ENCODE assay signal across 15 cellular contexts in the genomic region with DNA sequence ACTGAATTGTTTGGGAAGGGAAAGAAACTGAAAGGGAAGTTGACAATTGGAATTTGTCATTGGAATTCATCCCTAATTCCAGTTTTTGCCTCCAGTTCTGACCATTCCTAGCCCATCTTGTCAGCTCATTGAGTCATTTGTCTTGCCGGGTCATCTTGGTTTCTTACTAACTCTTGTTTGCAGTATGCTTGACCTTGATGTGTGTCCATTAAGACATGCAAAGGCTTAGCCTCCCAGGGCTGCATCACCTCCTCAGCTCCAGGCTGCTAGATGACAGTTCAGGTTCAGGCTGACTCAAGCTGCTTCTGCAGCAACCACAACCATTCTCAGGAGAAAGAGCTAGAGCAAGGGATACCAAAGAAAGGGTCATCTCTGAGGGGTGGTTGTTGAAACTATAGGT.
DNase-seq lines count a peak whose midpoint lies in the region; ATAC-seq and TF ChIP-seq lines count a peak whose summit lies in the region.
"Had no signal": no experiment of that assay in that cellular context is flagged by ENCODE, and none has a peak within 500 bp of the region (broad histone marks: within the 10 kb centered on the region; RNA-seq: fewer than 3 reads in every experiment).

No MANE protein-coding gene starts in this region.

- no peak for DNase-seq in activated T-cell treated with anti-CD3 and anti-CD28 coated beads, Interleukin-2, amount 50 U/mL, for 72 hours
- DNase-seq in activated T-cell treated with anti-CD3 and anti-CD28 coated beads, Interleukin-2, amount 50 U/mL, for 1 hour, result no peak
- peak in 1 of 2 experiments; percentile 56 for DNase-seq in SJSA1 (ENCODE audit: low read depth in 1 of 2, low spot score in 2 of 2)
- DNase-seq in fibroblast of gingiva (ENCODE audit: low read depth), result peak; percentile 6
- no peak for DNase-seq in stimulated activated effector memory CD8-positive, alpha-beta T cell treated with anti-CD3 and anti-CD28 coated beads, Interleukin-12 subunit alpha, Interleukin-12 subunit beta, amount 100 ng/mL, for 72 hours (ENCODE audit: low spot score in 2 of 2)
- DNase-seq in coronary artery (ENCODE audit: low spot score), result no peak
- no peak for DNase-seq in activated CD8-positive, alpha-beta memory T cell treated with anti-CD3 and anti-CD28 coated beads for 24 hours
- DNase-seq: activated CD4-positive, alpha-beta T cell treated with anti-CD3 and anti-CD28 coated beads, Interleukin-2, amount 10 ng/mL, durations not matched to agents 7 days and 5 days; activated gamma-delta T cell; DMS153; GOT3; KG1; left ventricle myocardium superior; NCI-H2029 treated with DMSO at 0.1 percent for 48 hours had no signal

- H3K27ac ChIP-seq in SJSA1, result peak overlapping the region; percentile 82
- no peak overlapping the region for H3K27ac ChIP-seq in coronary artery

- H3K9me3 ChIP-seq in SJSA1 (replicated peaks), result no peaks in the 10 kb centered on the region

- H3K27ac Mint-ChIP-seq in activated T-cell treated with anti-CD3 and anti-CD28 coated beads, Interleukin-2, amount 50 U/mL, for 72 hours, result no peak overlapping the region
- H3K27ac Mint-ChIP-seq in stimulated activated effector memory CD8-positive, alpha-beta T cell treated with anti-CD3 and anti-CD28 coated beads, Interleukin-12 subunit alpha, Interleukin-12 subunit beta, amount 100 ng/mL, for 72 hours, result no peak overlapping the region
- H3K27ac Mint-ChIP-seq: activated CD4-positive, alpha-beta T cell treated with anti-CD3 and anti-CD28 coated beads, Interleukin-2, amount 10 ng/mL, durations not matched to agents 7 days and 5 days had no signal

- H3K4me3 ChIP-seq in SJSA1 (no peak overlapping the region), coronary artery (no peak overlapping the region)

- H3K4me1 ChIP-seq in SJSA1 (replicated peaks), result peaks cover 24% of the 10 kb centered on the region

- no peaks in the 10 kb centered on the region for H3K36me3 ChIP-seq in SJSA1

- H3K27me3 Mint-ChIP-seq in activated T-cell treated with anti-CD3 and anti-CD28 coated beads, Interleukin-2, amount 50 U/mL, for 72 hours (ENCODE audit: low read depth), result peaks cover 5% of the 10 kb centered on the region
- H3K27me3 Mint-ChIP-seq: activated CD4-positive, alpha-beta T cell treated with anti-CD3 and anti-CD28 coated beads, Interleukin-2, amount 10 ng/mL, durations not matched to agents 7 days and 5 days had no signal

- no peaks in the 10 kb centered on the region for H3K36me3 Mint-ChIP-seq in activated T-cell treated with anti-CD3 and anti-CD28 coated beads, Interleukin-2, amount 50 U/mL, for 72 hours (ENCODE audit: insufficient read depth in 2 of 2)
- H3K36me3 Mint-ChIP-seq in stimulated activated effector memory CD8-positive, alpha-beta T cell treated with anti-CD3 and anti-CD28 coated beads, Interleukin-12 subunit alpha, Interleukin-12 subunit beta, amount 100 ng/mL, for 72 hours, result no peaks in the 10 kb centered on the region

- no peak overlapping the region for H3K4me3 Mint-ChIP-seq in activated T-cell treated with anti-CD3 and anti-CD28 coated beads, Interleukin-2, amount 50 U/mL, for 72 hours
- H3K4me3 Mint-ChIP-seq in stimulated activated effector memory CD8-positive, alpha-beta T cell treated with anti-CD3 and anti-CD28 coated beads, Interleukin-12 subunit alpha, Interleukin-12 subunit beta, amount 100 ng/mL, for 72 hours, result no peak overlapping the region
- H3K4me3 Mint-ChIP-seq: activated CD4-positive, alpha-beta T cell treated with anti-CD3 and anti-CD28 coated beads, Interleukin-2, amount 10 ng/mL, durations not matched to agents 7 days and 5 days had no signal

- H3K9me3 Mint-ChIP-seq in activated T-cell treated with anti-CD3 and anti-CD28 coated beads, Interleukin-2, amount 50 U/mL, for 72 hours, result no peaks in the 10 kb centered on the region
- H3K9me3 Mint-ChIP-seq in stimulated activated effector memory CD8-positive, alpha-beta T cell treated with anti-CD3 and anti-CD28 coated beads, Interleukin-12 subunit alpha, Interleukin-12 subunit beta, amount 100 ng/mL, for 72 hours, result peaks cover 5% of the 10 kb centered on the region
- H3K9me3 Mint-ChIP-seq: activated CD4-positive, alpha-beta T cell treated with anti-CD3 and anti-CD28 coated beads, Interleukin-2, amount 10 ng/mL, durations not matched to agents 7 days and 5 days had no signal

- peaks cover 7% of the 10 kb centered on the region for H3K4me1 Mint-ChIP-seq in activated T-cell treated with anti-CD3 and anti-CD28 coated beads, Interleukin-2, amount 50 U/mL, for 72 hours (ENCODE audit: low read depth)
- no peaks in the 10 kb centered on the region for H3K4me1 Mint-ChIP-seq in stimulated activated effector memory CD8-positive, alpha-beta T cell treated with anti-CD3 and anti-CD28 coated beads, Interleukin-12 subunit alpha, Interleukin-12 subunit beta, amount 100 ng/mL, for 72 hours
- H3K4me1 Mint-ChIP-seq: activated CD4-positive, alpha-beta T cell treated with anti-CD3 and anti-CD28 coated beads, Interleukin-2, amount 10 ng/mL, durations not matched to agents 7 days and 5 days had no signal

- ATAC-seq in activated T-cell treated with anti-CD3 and anti-CD28 coated beads, Interleukin-2, amount 50 U/mL, for 72 hours (replicated peaks in 1 of 2), result peak; percentile 66 to 67
- ATAC-seq in stimulated activated effector memory CD8-positive, alpha-beta T cell treated with anti-CD3 and anti-CD28 coated beads, Interleukin-12 subunit alpha, Interleukin-12 subunit beta, amount 100 ng/mL, for 72 hours, result peak; percentile 48
- no peak for ATAC-seq in GM21619 (IDR thresholded peaks at IDR 0.05; ENCODE audit: unreplicated experiment)
- ATAC-seq: left ventricle myocardium superior had no signal

- H3K27me3 ChIP-seq in SJSA1 (replicated peaks), result no peaks in the 10 kb centered on the region

- no peak for TF ChIP-seq CTCF in coronary artery (IDR thresholded peaks at IDR 0.05)
